19 cellular contexts compared by ENCODE assay signal in genomic region chr13:37141011-37141410, GRCh38. TPM values are rescaled to one million over a fixed set of nuclear protein-coding genes. Genes with fewer than 3 reads are reported as not detected.
DNase-seq lines count a peak whose midpoint lies in the region; ATAC-seq and TF ChIP-seq lines count a peak whose summit lies in the region.
"Had no signal": no experiment of that assay in that cellular context is flagged by ENCODE, and none has a peak within 500 bp of the region (broad histone marks: within the 10 kb centered on the region; RNA-seq: fewer than 3 reads in every experiment).

No MANE protein-coding gene starts in this region.

- H3K4me3 ChIP-seq in cardiac fibroblast (replicated peaks in 1 of 2; ENCODE audit: low read depth in 2 of 2, low read length in 2 of 2) = no peak overlapping the region
- H3K4me3 ChIP-seq in fibroblast of the aortic adventitia (ENCODE audit: low read depth, low read length) = no peak overlapping the region
- H3K4me3 ChIP-seq: A549; BLaER1 treated with 17β-estradiol and CSF1 and Interleukin-3, amounts not matched to agents 10 nM and 100 nM; GM12878 had no signal

- no peak overlapping the region for H3K4me3 Mint-ChIP-seq in stimulated activated naive CD8-positive, alpha-beta T cell treated with anti-CD3 and anti-CD28 coated beads, Interleukin-15, amount 100 ng/mL, for 72 hours
- H3K4me3 Mint-ChIP-seq: CD4-positive, CD25-positive, alpha-beta regulatory T cell; H9; IgD-negative memory B cell had no signal

- H3K27ac Mint-ChIP-seq in stimulated activated naive CD8-positive, alpha-beta T cell treated with anti-CD3 and anti-CD28 coated beads, Interleukin-15, amount 100 ng/mL, for 72 hours = no peak overlapping the region
- H3K27ac Mint-ChIP-seq: CD4-positive, CD25-positive, alpha-beta regulatory T cell; H9; IgD-negative memory B cell had no signal

- peak; percentile 58 for DNase-seq in LHCN-M2 (ENCODE audit: low read depth)
- peak; percentile 43 to 66 for DNase-seq in cardiac fibroblast (ENCODE audit: low read depth in 2 of 2)
- peak; percentile 80 for DNase-seq in fibroblast of the aortic adventitia (ENCODE audit: low read depth)
- no peak for DNase-seq in stimulated activated naive CD8-positive, alpha-beta T cell treated with anti-CD3 and anti-CD28 coated beads, Interleukin-15, amount 100 ng/mL, for 72 hours
- no peak for DNase-seq in NCI-H2171 (lab: John Stamatoyannopoulos, UW)
- no peak for DNase-seq in COLO829 (ENCODE audit: low spot score)
- DNase-seq in activated naive CD4-positive, alpha-beta T cell treated with anti-CD3 and anti-CD28 coated beads, Interleukin-2, amount 50 U/mL, for 16 hours = no peak
- DNase-seq: Calu3; CD4-positive, CD25-positive, alpha-beta regulatory T cell; DMS 273 treated with DMSO at 0.1 percent for 48 hours; GOT3; H9 had no signal

- H3K9me3 Mint-ChIP-seq in stimulated activated naive CD8-positive, alpha-beta T cell treated with anti-CD3 and anti-CD28 coated beads, Interleukin-15, amount 100 ng/mL, for 72 hours = no peaks in the 10 kb centered on the region
- H3K9me3 Mint-ChIP-seq: H9 had no signal

- no peaks in the 10 kb centered on the region for H3K4me1 Mint-ChIP-seq in stimulated activated naive CD8-positive, alpha-beta T cell treated with anti-CD3 and anti-CD28 coated beads, Interleukin-15, amount 100 ng/mL, for 72 hours
- H3K4me1 Mint-ChIP-seq: CD4-positive, CD25-positive, alpha-beta regulatory T cell; H9; IgD-negative memory B cell had no signal

- no peak for ATAC-seq in stimulated activated naive CD8-positive, alpha-beta T cell treated with anti-CD3 and anti-CD28 coated beads, Interleukin-15, amount 100 ng/mL, for 72 hours
- ATAC-seq: A549, GM12878 had no signal

- no peaks in the 10 kb centered on the region for H3K27me3 Mint-ChIP-seq in stimulated activated naive CD8-positive, alpha-beta T cell treated with anti-CD3 and anti-CD28 coated beads, Interleukin-15, amount 100 ng/mL, for 72 hours
- H3K27me3 Mint-ChIP-seq: CD4-positive, CD25-positive, alpha-beta regulatory T cell; IgD-negative memory B cell had no signal

- TF ChIP-seq CTCF in cardiac fibroblast (IDR thresholded peaks at IDR 0.05; ENCODE audit: low read depth, low read length) (no peak), fibroblast of the aortic adventitia (IDR thresholded peaks at IDR 0.05; ENCODE audit: insufficient read depth, low read length) (no peak)

RNA-seq across cellular contexts. Expression of gene CSNK1A1L, which starts 35.5 kb away (rescaled TPM):
- total RNA-seq in LHCN-M2 (2014; rRNA removed) (not detected in 2 replicates), fibroblast of the aortic adventitia (ENCODE audit: low replicate concordance) (not detected in 2 replicates)
- polyA plus RNA-seq in LHCN-M2 (2012) = not detected
- total RNA-seq: Calu3; CD4-positive, CD25-positive, alpha-beta regulatory T cell; Daoy; G401; GM12878; H9; HT-29 had no signal
- polyA plus RNA-seq: A549; CD4-positive, CD25-positive, alpha-beta regulatory T cell; GM12878; IgD-negative memory B cell had no signal

Comparison
In these comparisons a context has a peak if more than half of its experiments do, and no peak if none do; other contexts are left out.
1. DNase-seq: peak in LHCN-M2 (single experiment), cardiac fibroblast (2 of 2) and fibroblast of the aortic adventitia (single experiment); none in stimulated activated naive CD8-positive, alpha-beta T cell treated with anti-CD3 and anti-CD28 coated beads, Interleukin-15, amount 100 ng/mL, for 72 hours (0 of 2), NCI-H2171 (single experiment), COLO829 (single experiment) and activated naive CD4-positive, alpha-beta T cell treated with anti-CD3 and anti-CD28 coated beads, Interleukin-2, amount 50 U/mL, for 16 hours (single experiment).